Comparison of ENCODE assay signal across 10 cellular contexts in genomic region chr16:46757339-46758050, GRCh38. TPM values are rescaled to one million over a fixed set of nuclear protein-coding genes. Genes with fewer than 3 reads are reported as not detected.
A peak's percentile ranks its signal among the peaks of the same experiment; 100 is the strongest.
DNase-seq lines count a peak whose midpoint lies in the region; ATAC-seq, FAIRE-seq and TF ChIP-seq lines count a peak whose summit lies in the region.
"Had no signal": no experiment of that assay in that cellular context is flagged by ENCODE, and none has a peak within 500 bp of the region (broad histone marks: within the 10 kb centered on the region; RNA-seq: fewer than 3 reads in every experiment).

No MANE protein-coding gene starts in this region.

- TF ChIP-seq CTCF in SK-N-SH (IDR thresholded peaks at IDR 0.05): no peak; the same call in 1 of the 2 replicates

- no peaks in the 10 kb centered on the region for H3K36me3 ChIP-seq in SK-N-SH (replicated peaks in 1 of 2; ENCODE audit: control insufficient read depth in 1 of 2, insufficient read depth in 2 of 2, low read length in 1 of 2)

- no peaks in the 10 kb centered on the region for H3F3A ChIP-seq in SK-N-SH (replicated peaks; ENCODE audit: insufficient read depth)

- FAIRE-seq in urothelium cell line (lab: Jason Lieb, UNC): no peak

- H2AFZ ChIP-seq in SK-N-SH (ENCODE audit: low read depth): peak overlapping the region; percentile 56; the same call in 1 of the 2 replicates

- 0 out of 2 replicates have a peak, but pooled peaks have one; percentile 33 for TF ChIP-seq RAD21 in SK-N-SH (IDR thresholded peaks at IDR 0.05; ENCODE audit: low read length)

- H3K27me3 ChIP-seq in SK-N-SH (ENCODE audit: insufficient read depth): no peaks in the 10 kb centered on the region

- H3K9me3 ChIP-seq in SK-N-SH: no peaks in the 10 kb centered on the region

- H4K20me1 ChIP-seq in SK-N-SH (ENCODE audit: insufficient read depth): no peaks in the 10 kb centered on the region

- POLR2A ChIA-PET in SK-N-SH (lab: Yijun Ruan, JAX): interaction anchor here (1.2 to 1.3 kb wide), 2 partner anchors 32 to 67 kb away, joined by 3 to 7 read pairs; partner anchors contain the start of gene ORC6

- CTCF ChIA-PET in SK-N-SH (lab: Yijun Ruan, JAX): interaction anchor here (0.8 to 3.0 kb wide), 13 partner anchors 9 to 1407 kb away, joined by 3 to 18 read pairs (median 3); partner anchors contain the start of genes MYLK3, ORC6 and VPS35

- H3K79me2 ChIP-seq in SK-N-SH (ENCODE audit: insufficient read depth): no peaks in the 10 kb centered on the region

- peak overlapping the region; percentile 28 for H3K4me2 ChIP-seq in SK-N-SH

- DNase-seq in NCI-H345 (lab: John Stamatoyannopoulos, UW): peak; percentile 55
- no peak for DNase-seq in NCI-H345 treated with DMSO at 0.1 percent for 48 hours (lab: John Stamatoyannopoulos, UW; ENCODE audit: unreplicated experiment)
- DNase-seq in SK-N-SH: peak; percentile 92
- DNase-seq in iPS-NIHi7 (ENCODE audit: extremely low spot score): peak; percentile 62
- DNase-seq in urothelium cell line (ENCODE audit: low spot score): peak; percentile 44
- DNase-seq: activated CD4-positive, alpha-beta T cell treated with anti-CD3 and anti-CD28 coated beads for 48 hours had no signal

- no peak overlapping the region for H3K4me3 ChIP-seq in SK-N-SH (ENCODE audit: low read depth in 2 of 2, low read length in 1 of 2)

- ATAC-seq in HG02885 (IDR thresholded peaks at IDR 0.05; ENCODE audit: poor library complexity, unreplicated experiment) (no peak), HG03135 (IDR thresholded peaks at IDR 0.05; ENCODE audit: unreplicated experiment) (no peak), GM21737 (IDR thresholded peaks at IDR 0.05; ENCODE audit: unreplicated experiment) (no peak)
- ATAC-seq: activated naive CD4-positive, alpha-beta T cell treated with anti-CD3 and anti-CD28 coated beads, Interleukin-2, amount 50 U/mL, for 72 hours had no signal

- 31% methylated on average over 14 of the region's 21 CpGs for WGBS in SK-N-SH (ENCODE audit: low lambda C conversion rate)

- no peaks in the 10 kb centered on the region for H3K9me2 ChIP-seq in SK-N-SH

- peak; percentile 7 to 99; a peak in 2 of 4 replicates for TF ChIP-seq EP300 in SK-N-SH (IDR thresholded peaks at IDR 0.05; ENCODE audit: borderline replicate concordance in 1 of 2, low read depth in 1 of 2, low read length in 1 of 2)

- H3K4me1 ChIP-seq in SK-N-SH (ENCODE audit: control insufficient read depth in 1 of 2, insufficient read depth in 2 of 2, low read depth in 1 of 2, low read length in 1 of 2): peaks cover 0 to 28% of the 10 kb centered on the region in 2 experiments; a peak in 1 of 4 replicates

- no peak overlapping the region for H3K9ac ChIP-seq in SK-N-SH

- peak overlapping the region in 1 of 2 experiments; percentile 23; a peak in 1 of 4 replicates for H3K27ac ChIP-seq in SK-N-SH (ENCODE audit: low read depth in 2 of 2, low read length in 1 of 2)

TF ChIP-seq in SK-N-SH, 30 proteins besides CTCF, POLR2A, EP300 and RAD21:
- TF ChIP-seq CHD2 (IDR thresholded peaks at IDR 0.05; ENCODE audit: low read length, partially characterized antibody) (peak; percentile 95), NRF1 (IDR thresholded peaks at IDR 0.05; ENCODE audit: low read depth, low read length) (no peak), RFX5 (IDR thresholded peaks at IDR 0.05; ENCODE audit: low read length) (peak; percentile 64; the same call in 1 of the 2 replicates), RXRA (IDR thresholded peaks at IDR 0.05; ENCODE audit: borderline replicate concordance, low read depth) (no peak), POLR2AphosphoS5 (IDR thresholded peaks at IDR 0.05; ENCODE audit: low read depth, low read length) (peak; percentile 40), JUND (IDR thresholded peaks at IDR 0.05) (0 out of 2 replicates have a peak, but pooled peaks have one; percentile 7), YY1 (IDR thresholded peaks at IDR 0.05; ENCODE audit: low read depth) (no peak), FOXJ3 (CRISPR knock-in tag; IDR thresholded peaks at IDR 0.05) (peak; percentile 99), NFIC (IDR thresholded peaks at IDR 0.05; ENCODE audit: borderline replicate concordance) (peak; percentile 14; the same call in 1 of the 2 replicates), MAX (IDR thresholded peaks at IDR 0.05; ENCODE audit: low read depth) (no peak), ZBTB33 (IDR thresholded peaks at IDR 0.05; ENCODE audit: borderline replicate concordance, low read depth) (no peak), FOSL2 (IDR thresholded peaks at IDR 0.05; ENCODE audit: borderline replicate concordance, low read depth) (no peak), TCF12 (IDR thresholded peaks at IDR 0.05) (peak; percentile 81), RCOR1 (IDR thresholded peaks at IDR 0.05; ENCODE audit: low read length) (peak; percentile 100), TEAD4 (IDR thresholded peaks at IDR 0.05; ENCODE audit: borderline replicate concordance, insufficient read depth) (0 out of 2 replicates have a peak, but pooled peaks have one; percentile 27), FOXM1 (IDR thresholded peaks at IDR 0.05; ENCODE audit: low read depth) (no peak), GATA2 (CRISPR knock-in tag; IDR thresholded peaks at IDR 0.05) (peak; percentile 100), EZH2phosphoT487 (IDR thresholded peaks at IDR 0.05; ENCODE audit: borderline replicate concordance, low read depth) (no peak), PBX3 (IDR thresholded peaks at IDR 0.05) (peak; percentile 56)
- TF ChIP-seq, protein P1, sequence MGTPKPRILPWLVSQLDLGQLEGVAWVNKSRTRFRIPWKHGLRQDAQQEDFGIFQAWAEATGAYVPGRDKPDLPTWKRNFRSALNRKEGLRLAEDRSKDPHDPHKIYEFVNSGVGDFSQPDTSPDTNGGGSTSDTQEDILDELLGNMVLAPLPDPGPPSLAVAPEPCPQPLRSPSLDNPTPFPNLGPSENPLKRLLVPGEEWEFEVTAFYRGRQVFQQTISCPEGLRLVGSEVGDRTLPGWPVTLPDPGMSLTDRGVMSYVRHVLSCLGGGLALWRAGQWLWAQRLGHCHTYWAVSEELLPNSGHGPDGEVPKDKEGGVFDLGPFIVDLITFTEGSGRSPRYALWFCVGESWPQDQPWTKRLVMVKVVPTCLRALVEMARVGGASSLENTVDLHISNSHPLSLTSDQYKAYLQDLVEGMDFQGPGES (IDR thresholded peaks at IDR 0.05; ENCODE audit: low read depth, low read length): no peak
TF ChIP-seq in SK-N-SH: peak in this region for 11.

RNA-seq across cellular contexts. Expression of gene MYLK3, which starts 9.4 kb away (rescaled TPM):
- polyA plus RNA-seq in SK-N-SH (2012; rRNA removed): 0.05 and 0.15 TPM in 2 replicates
- 0.07 and 0.10 TPM in 2 replicates for polyA plus RNA-seq in SK-N-SH (2012; cell fraction: cytosol; rRNA removed)
- 0.14 and 0.45 TPM in 2 replicates for polyA plus RNA-seq in SK-N-SH (2012; cell fraction: nucleus; rRNA removed)
